28 cellular contexts compared by ENCODE assay signal in genomic region chr11:107675902-107676301, GRCh38. TPM values are rescaled to one million over a fixed set of nuclear protein-coding genes. Genes with fewer than 3 reads are reported as not detected.
A peak's percentile ranks its signal among the peaks of the same experiment; 100 is the strongest.
DNase-seq lines count a peak whose midpoint lies in the region; ATAC-seq, FAIRE-seq and TF ChIP-seq lines count a peak whose summit lies in the region.
"Had no signal": no experiment of that assay in that cellular context is flagged by ENCODE, and none has a peak within 500 bp of the region (broad histone marks: within the 10 kb centered on the region; RNA-seq: fewer than 3 reads in every experiment).

No MANE protein-coding gene starts in this region.

- TF ChIP-seq RAD21 in GM12878 (IDR thresholded peaks at IDR 0.05; ENCODE audit: insufficient read depth, low read depth, low read length) = no peak

- no peak for TF ChIP-seq CTCF in GM12878 (IDR thresholded peaks at IDR 0.05 in 2 of 3, conservative IDR thresholded peaks at IDR 0.05 in 1 of 3; ENCODE audit: control insufficient read depth in 2 of 3, extremely low read depth in 1 of 3, insufficient read depth in 1 of 3, low read depth in 3 of 3, low read length in 3 of 3)

- intact Hi-C loops in GM12878 (cut with micrococcal nuclease; ENCODE audit: unreplicated experiment) = no loop called here
- intact Hi-C loops in posterior vena cava (cut with DNase I) = loop anchor here in 1 of 2 donors (1.0 kb wide), 1 partner anchor 12 kb away; no protein-coding TSS in a partner anchor

- POLR2A ChIA-PET in GM12878 (lab: Charles Lee) = interaction anchor here (2.1 kb wide), 1 partner anchor 113 kb away, joined by 5 read pairs; no protein-coding TSS in a partner anchor

- no peaks in the 10 kb centered on the region for H3K36me3 ChIP-seq in GM12878 (ENCODE audit: control insufficient read depth in 2 of 2, insufficient read depth in 2 of 2, low read length in 1 of 2)
- H3K36me3 ChIP-seq: MG63 had no signal

- RAD21 ChIA-PET in GM12878 (lab: Charles Lee; ENCODE audit: unreplicated experiment) = interaction anchor here (0.7 to 2.0 kb wide), 3 partner anchors 14 to 80 kb away, joined by 3 to 14 read pairs (median 4); no protein-coding TSS in a partner anchor

- ATAC-seq in GM18870 (IDR thresholded peaks at IDR 0.05; ENCODE audit: unreplicated experiment) (peak; percentile 39), GM21390 (IDR thresholded peaks at IDR 0.05; ENCODE audit: unreplicated experiment) (peak; percentile 51), HG03432 (IDR thresholded peaks at IDR 0.05; ENCODE audit: unreplicated experiment) (peak; percentile 60), GM12878 (peak; percentile 41), HG02840 (IDR thresholded peaks at IDR 0.05; ENCODE audit: low FRiP score, unreplicated experiment) (no peak)
- ATAC-seq: HCT116 had no signal

- H3K79me2 ChIP-seq in GM12878 (ENCODE audit: control insufficient read depth, insufficient read depth, low read length) = no peaks in the 10 kb centered on the region

- no peak for TF ChIP-seq POLR2A in GM12878 (IDR thresholded peaks at IDR 0.05; ENCODE audit: low read depth, low read length)

- H3K4me2 ChIP-seq in GM12878 (ENCODE audit: control insufficient read depth, insufficient read depth) = peak overlapping the region; percentile 30; the same call in 1 of the 2 replicates

- in situ Hi-C loops in GM12878 (cut with MboI) = no loop called here

- peak overlapping the region; percentile 72 for H2AFZ ChIP-seq in GM12878 (ENCODE audit: control insufficient read depth, low read depth, low read length)

- no peaks in the 10 kb centered on the region for H3K9me3 ChIP-seq in GM12878 (replicated peaks; ENCODE audit: control insufficient read depth, insufficient read depth, low read length)
- H3K9me3 ChIP-seq: MG63 had no signal

- H3K27ac ChIP-seq in GM12878 (ENCODE audit: control insufficient read depth, insufficient read depth) = no peak overlapping the region
- H3K27ac ChIP-seq: RWPE1 had no signal

- H3K9ac ChIP-seq in GM12878 (ENCODE audit: control insufficient read depth, insufficient read depth, low read length) = no peak overlapping the region

- no TSS peak for BruUV-seq in GM12878 (replicated peaks; lab: Mats Ljungman, UMichigan)

- H3K4me1 ChIP-seq in GM12878 (ENCODE audit: control insufficient read depth, insufficient read depth, low read length) = no peaks in the 10 kb centered on the region

- SMC1A ChIA-PET in GM12878 (lab: Charles Lee; ENCODE audit: uncharacterized antibody, unreplicated experiment) = interaction anchor here (0.7 to 8.0 kb wide), 9 partner anchors 7 to 188 kb away, joined by 3 to 57 read pairs (median 7); no protein-coding TSS in a partner anchor

- DNase-seq in GM12878 (ENCODE audit: low read depth, low spot score) (no peak), posterior vena cava (ENCODE audit: low spot score) (no peak), NCI-H1417 treated with DMSO at 0.1 percent for 48 hours (lab: John Stamatoyannopoulos, UW) (no peak), T1000 (lab: John Stamatoyannopoulos, UW) (no peak)
- DNase-seq: C1 segment of cervical spinal cord; CD4-positive, alpha-beta memory T cell; COR-L47; DMS53; KBM-7; MG63; NCI-H1048; NCI-H1417; NCI-H1694 treated with DMSO at 0.1 percent for 48 hours; NCI-H2081; NCI-H345; NCI-H510A treated with DMSO at 0.1 percent for 48 hours; NCI-H774; NK-92 treated with Interleukin-12 subunit alpha and Interleukin-12 subunit beta, amount 100 ng/mL, for 24 hours; SHP77 treated with DMSO at 0.1 percent for 48 hours had no signal

- no peak overlapping the region for H3K4me3 ChIP-seq in GM12878
- H3K4me3 ChIP-seq: MG63 had no signal

- FAIRE-seq in GM12878 (lab: Jason Lieb, UNC) = no peak
- FAIRE-seq: GM12891 had no signal

- WGBS in GM12878 (ENCODE audit: insufficient coverage, insufficient replicate concordance, low lambda C conversion rate, missing lambda C conversion rate) = 73% methylated on average over 2 of the region's 2 CpGs

- CTCF ChIA-PET in GM12878 (lab: Yijun Ruan, JAX) = interaction anchor here (0.6 to 3.8 kb wide), 10 partner anchors 10 to 188 kb away, joined by 3 to 24 read pairs (median 5); no protein-coding TSS in a partner anchor

- no peaks in the 10 kb centered on the region for H4K20me1 ChIP-seq in GM12878 (ENCODE audit: control insufficient read depth, insufficient read depth)

- no peak for TF ChIP-seq EP300 in GM12878 (IDR thresholded peaks at IDR 0.05; ENCODE audit: borderline replicate concordance in 1 of 2, control insufficient read depth in 1 of 2, low read depth in 2 of 2, low read length in 2 of 2)

- no peaks in the 10 kb centered on the region for H3K27me3 ChIP-seq in GM12878 (replicated peaks in 1 of 2; ENCODE audit: control insufficient read depth in 2 of 2, insufficient read depth in 2 of 2, low read length in 1 of 2)
- H3K27me3 ChIP-seq: MG63 had no signal

TF ChIP-seq in GM12878, 131 proteins besides CTCF, POLR2A, EP300 and RAD21:
- TF ChIP-seq RBBP5 (conservative IDR thresholded peaks at IDR 0.05) (no peak), CREB1 (IDR thresholded peaks at IDR 0.05; ENCODE audit: low read depth) (no peak), ZZZ3 (IDR thresholded peaks at IDR 0.05; ENCODE audit: control insufficient read depth, insufficient read length, low read depth) (no peak)

RNA-seq across cellular contexts. Expression of gene SLN, which starts 36.0 kb away (rescaled TPM):
- total RNA-seq in GM12878 (2013; cell fraction: nucleolus; rRNA removed) = not detected in 2 replicates
- total RNA-seq in GM12878 (2014; rRNA removed) (not detected in 2 replicates), GM12878 (2014; rRNA removed; fragmentation: Illumina TruSeq; extraction: Trizol) (not detected in 2 replicates), GM12878 (2021) (not detected in 2 replicates), posterior vena cava (100 to 1,000 TPM; 159 to 475 TPM)
- polyA plus RNA-seq in GM12878 (2011; ENCODE audit: low read depth) = not detected
- polyA plus RNA-seq in GM12878 (2011; rRNA removed) (not detected in 2 replicates), GM12878 (2014; fragmentation: Illumina TruSeq; extraction: Trizol) (not detected in 2 replicates), GM12878 (2014; fragmentation: Nextera tagmentation; extraction: Ambion mirVana) (under 1 TPM in 1 of 2 experiments, not detected in 1; 0.39 TPM), GM12878 (2014; rRNA removed) (not detected in 2 replicates), GM12878 (2016; fragmentation: Nextera tagmentation; extraction: Ambion mirVana) (not detected)
- polyA plus RNA-seq in GM12878 (2011; cell fraction: cytosol; rRNA removed) = 0.09 TPM in 1 of 2 replicates, not detected in the other
- polyA plus RNA-seq in GM12878 (2011; cell fraction: nucleus; rRNA removed) = not detected in 2 replicates
- not detected in 2 replicates for polyA plus RNA-seq in GM12878 (2012)
- polyA minus RNA-seq in GM12878 (2011; rRNA and poly(A)+ RNA removed) = not detected in 2 replicates
- not detected in 2 replicates for polyA minus RNA-seq in GM12878 (2011; cell fraction: cytosol; rRNA and poly(A)+ RNA removed)
- polyA minus RNA-seq in GM12878 (2011; cell fraction: nucleus; rRNA and poly(A)+ RNA removed) = not detected in 2 replicates
- total RNA-seq: CD4-positive, alpha-beta memory T cell; G401; T-helper 1 cell treated with Interleukin-12 subunit alpha and Interleukin-12 subunit beta and Interleukin-4 antibody, amounts not matched to agents 30 ng/mL and 1 ng/mL, for 36 hours had no signal
- polyA plus RNA-seq: CD4-positive, alpha-beta memory T cell had no signal

Comparison
In these comparisons a context has a peak if more than half of its experiments do, and no peak if none do; other contexts are left out.
1. RNA of gene SLN, which starts 36.0 kb away (total RNA-seq): 159 to 475 TPM in posterior vena cava; not detected in GM12878; every median in the first group is over 100 times any median in the second.